ENCODE assay signal across 11 cellular contexts in genomic region chr2:47301277-47301618, GRCh38.
DNase-seq lines count a peak whose midpoint lies in the region; ATAC-seq and TF ChIP-seq lines count a peak whose summit lies in the region.
"Had no signal": no experiment of that assay in that cellular context is flagged by ENCODE, and none has a peak within 500 bp of the region (broad histone marks: within the 10 kb centered on the region; RNA-seq: fewer than 3 reads in every experiment).

No MANE protein-coding gene starts in this region.

- DNase-seq in GM12865 (ENCODE audit: low read depth), result peak; percentile 67
- no peak for DNase-seq in lower leg skin (ENCODE audit: low spot score in 2 of 2)
- no peak for DNase-seq in PC-9
- no peak for DNase-seq in putamen (ENCODE audit: low spot score)
- no peak for DNase-seq in NCI-H69 (lab: John Stamatoyannopoulos, UW)
- DNase-seq: activated CD4-positive, CD25-positive, alpha-beta regulatory T cell treated with anti-CD3 and anti-CD28 coated beads, Interleukin-2, amount 50 U/mL, for 72 hours; activated naive CD4-positive, alpha-beta T cell treated with anti-CD3 and anti-CD28 coated beads for 36 hours; NCI-H187 had no signal

- H3F3A ChIP-seq in SU-DHL-6 (ENCODE audit: insufficient read depth), result peaks cover 23% of the 10 kb centered on the region
- H3F3A ChIP-seq in PC-9 (ENCODE audit: insufficient read depth, low read depth), result peaks cover 10% of the 10 kb centered on the region; the same call in 1 of the 2 replicates

- no TSS peak for BruUV-seq in PC-9 (replicated peaks; lab: Mats Ljungman, UMichigan)

- 75 to 83% methylated on average over 3 of the region's 3 CpGs for WGBS in lower leg skin, 2 donors

- H3K9ac ChIP-seq in SU-DHL-6 (ENCODE audit: low read length), result peak overlapping the region; percentile 31

- CTCF ChIA-PET in PC-9 (lab: Charles Lee), result interaction anchor here (0.6 kb wide), 1 partner anchor 137 kb away, joined by 5 read pairs; no protein-coding TSS in a partner anchor

- H2AFZ ChIP-seq in SU-DHL-6 (ENCODE audit: low read depth, low read length, severe bottlenecking) (peak overlapping the region; percentile 5), PC-9 (no peak overlapping the region)

- H3K4me2 ChIP-seq in SU-DHL-6 (ENCODE audit: low read depth, low read length, poor library complexity, severe bottlenecking), result peak overlapping the region; percentile 49
- H3K4me2 ChIP-seq in PC-9, result no peak overlapping the region

- H3K36me3 ChIP-seq in SU-DHL-6 (ENCODE audit: low read length) (no peaks in the 10 kb centered on the region), PC-9 (ENCODE audit: low read depth) (no peaks in the 10 kb centered on the region)

- H4K20me1 ChIP-seq in SU-DHL-6 (ENCODE audit: low read depth, low read length) (no peaks in the 10 kb centered on the region), PC-9 (ENCODE audit: insufficient read depth) (no peaks in the 10 kb centered on the region)

- intact Hi-C loops in lower leg skin (cut with DNase I; ENCODE audit: low total_unique reads), result no loop called here
- intact Hi-C loops in PC-9 (cut with micrococcal nuclease; ENCODE audit: unreplicated experiment), result no loop called here

- TF ChIP-seq CTCF in GM12865 (IDR thresholded peaks at IDR 0.05; ENCODE audit: insufficient read depth, low read depth, low read length, missing control alignments) (no peak), SU-DHL-6 (IDR thresholded peaks at IDR 0.05; ENCODE audit: insufficient read depth, low read length, poor library complexity, severe bottlenecking) (no peak), lower leg skin (IDR thresholded peaks at IDR 0.05) (no peak), PC-9 (conservative IDR thresholded peaks at IDR 0.05) (no peak)

- H3K27me3 ChIP-seq in SU-DHL-6 (ENCODE audit: low read length) (no peaks in the 10 kb centered on the region), PC-9 (ENCODE audit: insufficient read depth, low read depth) (no peaks in the 10 kb centered on the region)

- POLR2A ChIA-PET in PC-9 (lab: Charles Lee; ENCODE audit: unreplicated experiment), result no interaction called here

- TF ChIP-seq POLR2A in lower leg skin (IDR thresholded peaks at IDR 0.05), result no peak

- H3K9me2 ChIP-seq in SU-DHL-6 (replicated peaks; ENCODE audit: insufficient read depth, low read length), result no peaks in the 10 kb centered on the region
- H3K9me2 ChIP-seq in PC-9 (ENCODE audit: insufficient read depth), result no peaks in the 10 kb centered on the region

- H3K79me2 ChIP-seq in SU-DHL-6 (ENCODE audit: insufficient read depth, low read length) (no peaks in the 10 kb centered on the region), PC-9 (ENCODE audit: low read depth) (no peaks in the 10 kb centered on the region)

- H3K9me3 ChIP-seq in SU-DHL-6 (ENCODE audit: insufficient read depth, low read length), result no peaks in the 10 kb centered on the region
- 0 out of 2 replicates have a peak, but pooled peaks cover 3% of the 10 kb centered on the region for H3K9me3 ChIP-seq in PC-9 (ENCODE audit: insufficient read depth, low read depth)

- peak overlapping the region; percentile 81 for H3K27ac ChIP-seq in SU-DHL-6 (ENCODE audit: low read depth, low read length)
- H3K27ac ChIP-seq in PC-9, result no peak overlapping the region

- peaks cover 33% of the 10 kb centered on the region for H3K4me1 ChIP-seq in PC-9 (replicated peaks; ENCODE audit: insufficient read depth)

- H3K4me3 ChIP-seq in GM12865 (ENCODE audit: low read depth, low read length), result peak overlapping the region; percentile 27
- peak overlapping the region; percentile 19 for H3K4me3 ChIP-seq in SU-DHL-6 (ENCODE audit: insufficient read depth, low read length, poor library complexity, severe bottlenecking)
- H3K4me3 ChIP-seq in lower leg skin (ENCODE audit: low read depth, poor library complexity, severe bottlenecking), result no peak overlapping the region
- H3K4me3 ChIP-seq in PC-9, result no peak overlapping the region

- ATAC-seq in GM19463 (IDR thresholded peaks at IDR 0.05; ENCODE audit: unreplicated experiment) (peak; percentile 70), HG03045 (IDR thresholded peaks at IDR 0.05; ENCODE audit: unreplicated experiment) (peak; percentile 64)

Comparison
In these comparisons a context has a peak if more than half of its experiments do, and no peak if none do; other contexts are left out.
1. H3K4me3 ChIP-seq: peak in GM12865 (single experiment) and SU-DHL-6 (single experiment); none in lower leg skin (single experiment) and PC-9 (single experiment).